In genomic region chr7:105000190-105000589, GRCh38 we compare ENCODE assay signal across 18 cellular contexts. TPM values are rescaled to one million over a fixed set of nuclear protein-coding genes. Genes with fewer than 3 reads are reported as not detected.
A peak's percentile ranks its signal among the peaks of the same experiment; 100 is the strongest.
DNase-seq lines count a peak whose midpoint lies in the region; ATAC-seq and TF ChIP-seq lines count a peak whose summit lies in the region.
"Had no signal": no experiment of that assay in that cellular context is flagged by ENCODE, and none has a peak within 500 bp of the region (broad histone marks: within the 10 kb centered on the region; RNA-seq: fewer than 3 reads in every experiment).

No MANE protein-coding gene starts in this region.

- CTCF ChIA-PET in activated naive CD4-positive, alpha-beta T cell treated with anti-CD3 and anti-CD28 coated beads for 36 hours (lab: Charles Lee), result no interaction called here

- peak overlapping the region; percentile 78 to 100 for H3K27ac ChIP-seq in tibial artery
- H3K27ac ChIP-seq: foreskin keratinocyte, neural progenitor cell, upper lobe of right lung had no signal

- H3K9me3 ChIP-seq in T-helper 17 cell (ENCODE audit: control insufficient read depth, low read length, poor library complexity, severe bottlenecking), result no peaks in the 10 kb centered on the region
- no peaks in the 10 kb centered on the region for H3K9me3 ChIP-seq in tibial artery
- H3K9me3 ChIP-seq in BE2C, result no peaks in the 10 kb centered on the region
- H3K9me3 ChIP-seq: upper lobe of right lung had no signal

- intact Hi-C loops in activated naive CD4-positive, alpha-beta T cell treated with anti-CD3 and anti-CD28 coated beads for 36 hours (cut with micrococcal nuclease), result no loop called here
- intact Hi-C loops in tibial artery (cut with DNase I; ENCODE audit: low total_unique reads), result no loop called here

- H3K27me3 ChIP-seq in tibial artery (no peaks in the 10 kb centered on the region), BE2C (no peaks in the 10 kb centered on the region)
- H3K27me3 ChIP-seq: foreskin keratinocyte, neural progenitor cell, upper lobe of right lung had no signal

- no peak for ATAC-seq in T-helper 17 cell
- ATAC-seq in GM18520 (IDR thresholded peaks at IDR 0.05; ENCODE audit: unreplicated experiment), result no peak
- ATAC-seq: foreskin keratinocyte, sciatic nerve had no signal

- H3K9me3 Mint-ChIP-seq in activated naive CD4-positive, alpha-beta T cell treated with anti-CD3 and anti-CD28 coated beads for 36 hours, result no peaks in the 10 kb centered on the region
- H3K9me3 Mint-ChIP-seq in mesothelial cell of epicardium, result no peaks in the 10 kb centered on the region

- H3K4me3 ChIP-seq in tibial artery (no peak overlapping the region), BE2C (ENCODE audit: low read depth, low read length) (no peak overlapping the region)
- H3K4me3 ChIP-seq: lung, neural progenitor cell, upper lobe of right lung had no signal

- DNase-seq in activated naive CD4-positive, alpha-beta T cell treated with anti-CD3 and anti-CD28 coated beads for 36 hours, result no peak
- no peak for DNase-seq in activated naive CD4-positive, alpha-beta T cell (lab: John Stamatoyannopoulos, UW)
- DNase-seq in T-helper 17 cell (no peak), mesothelial cell of epicardium (ENCODE audit: low spot score in 2 of 2, unreplicated experiment in 2 of 2) (no peak), tibial artery (no peak), BE2C (no peak), NCI-H2171 treated with DMSO at 0.1 percent for 48 hours (lab: John Stamatoyannopoulos, UW) (no peak)
- DNase-seq: activated CD8-positive, alpha-beta memory T cell treated with anti-CD3 and anti-CD28 coated beads, Interleukin-2, amount 50 U/mL, for 48 hours; amniotic stem cell; foreskin keratinocyte; NCI-H1048; NCI-H2171; RPMI8226; upper lobe of right lung had no signal

- H3K36me3 ChIP-seq in tibial artery, result no peaks in the 10 kb centered on the region
- H3K36me3 ChIP-seq in BE2C, result peaks cover 18% of the 10 kb centered on the region
- H3K36me3 ChIP-seq: upper lobe of right lung had no signal

- H3K36me3 Mint-ChIP-seq in activated naive CD4-positive, alpha-beta T cell treated with anti-CD3 and anti-CD28 coated beads for 36 hours (ENCODE audit: low read depth), result peaks cover 30% of the 10 kb centered on the region
- H3K36me3 Mint-ChIP-seq in T-helper 17 cell (ENCODE audit: low read depth), result peaks cover 3% of the 10 kb centered on the region
- H3K36me3 Mint-ChIP-seq in mesothelial cell of epicardium, result peaks cover 2% of the 10 kb centered on the region

- peaks cover 0 to 99% (median 71%) of the 10 kb centered on the region in 4 donors for H3K4me1 ChIP-seq in tibial artery
- H3K4me1 ChIP-seq in BE2C, result no peaks in the 10 kb centered on the region; the same call in 1 of the 2 replicates

- no peaks in the 10 kb centered on the region for H3K27me3 Mint-ChIP-seq in activated naive CD4-positive, alpha-beta T cell treated with anti-CD3 and anti-CD28 coated beads for 36 hours (ENCODE audit: low read depth)
- H3K27me3 Mint-ChIP-seq in T-helper 17 cell (no peaks in the 10 kb centered on the region), mesothelial cell of epicardium (ENCODE audit: low read depth) (no peaks in the 10 kb centered on the region)

- TF ChIP-seq CTCF in mesothelial cell of epicardium (IDR thresholded peaks at IDR 0.05; ENCODE audit: unreplicated experiment) (no peak), tibial artery (IDR thresholded peaks at IDR 0.05) (no peak), BE2C (IDR thresholded peaks at IDR 0.05; ENCODE audit: low read depth, low read length) (no peak)

- H3K4me1 Mint-ChIP-seq in activated naive CD4-positive, alpha-beta T cell treated with anti-CD3 and anti-CD28 coated beads for 36 hours (ENCODE audit: low read depth), result peaks cover 93% of the 10 kb centered on the region
- H3K4me1 Mint-ChIP-seq in T-helper 17 cell, result peaks cover 50% of the 10 kb centered on the region
- H3K4me1 Mint-ChIP-seq in mesothelial cell of epicardium, result peaks cover 67% of the 10 kb centered on the region

- H3K4me3 Mint-ChIP-seq in activated naive CD4-positive, alpha-beta T cell treated with anti-CD3 and anti-CD28 coated beads for 36 hours, result no peak overlapping the region
- H3K4me3 Mint-ChIP-seq in T-helper 17 cell (peak overlapping the region; percentile 72), mesothelial cell of epicardium (no peak overlapping the region)
- H3K4me3 Mint-ChIP-seq: neural progenitor cell had no signal

- H3K27ac Mint-ChIP-seq in activated naive CD4-positive, alpha-beta T cell treated with anti-CD3 and anti-CD28 coated beads for 36 hours, result peak overlapping the region; percentile 63
- H3K27ac Mint-ChIP-seq in T-helper 17 cell, result peak overlapping the region; percentile 90
- H3K27ac Mint-ChIP-seq in mesothelial cell of epicardium, result peak overlapping the region; percentile 74
- H3K27ac Mint-ChIP-seq: neural progenitor cell had no signal

RNA-seq across cellular contexts. Expression of gene KMT2E, which starts 13.8 kb away (rescaled TPM):
- 10 to 100 TPM; 63.3 to 63.4 TPM for total RNA-seq in activated naive CD4-positive, alpha-beta T cell treated with anti-CD3 and anti-CD28 coated beads for 36 hours
- 100 to 1,000 TPM; 285 to 301 TPM for total RNA-seq in T-helper 17 cell
- 102 to 109 TPM (median 109 TPM) in 3 replicates for total RNA-seq in mesothelial cell of epicardium
- polyA plus RNA-seq in BE2C (2012; ENCODE audit: insufficient read depth, insufficient read length, low read depth), result 41.2 TPM
